30 cellular contexts compared by ENCODE assay signal in the genomic region with DNA sequence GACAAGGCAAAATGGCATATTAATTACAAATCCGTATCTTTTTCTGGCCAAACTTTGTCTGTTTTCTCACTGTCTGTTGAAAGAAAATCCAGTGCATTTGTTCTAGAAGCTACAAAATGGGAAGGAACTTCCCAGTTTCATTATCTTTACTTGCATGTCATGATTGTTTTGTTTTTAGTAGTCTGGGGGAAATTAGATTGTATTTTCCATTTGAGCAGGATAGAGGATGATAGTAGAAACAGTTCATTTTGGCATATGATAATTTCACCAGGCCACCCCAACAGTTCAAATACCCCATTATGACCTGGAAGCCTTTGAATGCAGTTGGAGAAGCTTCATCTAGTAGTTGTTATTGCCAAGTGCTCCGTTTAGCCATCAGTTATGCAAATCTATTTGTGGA.
DNase-seq lines count a peak whose midpoint lies in the region; ATAC-seq, FAIRE-seq and TF ChIP-seq lines count a peak whose summit lies in the region.
"Had no signal": no experiment of that assay in that cellular context is flagged by ENCODE, and none has a peak within 500 bp of the region (broad histone marks: within the 10 kb centered on the region; RNA-seq: fewer than 3 reads in every experiment).

No MANE protein-coding gene starts in this region.

- no peak overlapping the region for H2BK5ac ChIP-seq in mesenchymal stem cell (ENCODE audit: low read depth, low read length, poor library complexity, severe bottlenecking)

- H3K27ac Mint-ChIP-seq in astrocyte (ENCODE audit: unreplicated experiment): peak overlapping the region; percentile 77
- H3K27ac Mint-ChIP-seq: activated naive CD8-positive, alpha-beta T cell treated with anti-CD3 and anti-CD28 coated beads for 36 hours; activated T-helper 2 cell treated with anti-CD3 and anti-CD28 coated beads, Interferon-gamma antibody, Interleukin-2, Interleukin-4, amounts not matched to agents 10 μg/mL and 5 μg/mL and 100 μg/mL, durations not matched to agents 14 hours and 24 hours and 36 hours; GM23338; neural progenitor cell; T-helper 1 cell treated with Interleukin-12 subunit alpha and Interleukin-12 subunit beta and Interleukin-4 antibody, amounts not matched to agents 30 μg/mL and 1 μg/mL, for 36 hours had no signal

- H3K9me3 ChIP-seq in heart left ventricle: no peaks in the 10 kb centered on the region
- no peaks in the 10 kb centered on the region for H3K9me3 ChIP-seq in astrocyte (ENCODE audit: insufficient read depth, low read depth, low read length)
- H3K9me3 ChIP-seq in mesenchymal stem cell (ENCODE audit: control insufficient read depth, low read length): no peaks in the 10 kb centered on the region
- H3K9me3 ChIP-seq in upper lobe of right lung: no peaks in the 10 kb centered on the region
- H3K9me3 ChIP-seq: Caco-2, tibial artery had no signal

- H3K79me1 ChIP-seq in mesenchymal stem cell (replicated peaks; ENCODE audit: low read length, poor library complexity, severe bottlenecking): no peaks in the 10 kb centered on the region

- peak overlapping the region; percentile 74 for H3K9ac ChIP-seq in astrocyte (ENCODE audit: low read length)
- peak overlapping the region; percentile 70 for H3K9ac ChIP-seq in mesenchymal stem cell (ENCODE audit: low read length)
- H3K9ac ChIP-seq: neural progenitor cell had no signal

- peaks cover 52% of the 10 kb centered on the region for H3K4me1 Mint-ChIP-seq in astrocyte (ENCODE audit: low read depth, unreplicated experiment)

- no peak for TF ChIP-seq CTCF in heart left ventricle (IDR thresholded peaks at IDR 0.05)
- TF ChIP-seq CTCF in astrocyte (IDR thresholded peaks at IDR 0.05; ENCODE audit: insufficient read depth, low read depth, low read length): no peak
- no peak for TF ChIP-seq CTCF in upper lobe of right lung (IDR thresholded peaks at IDR 0.05)

- no peak overlapping the region for H2BK15ac ChIP-seq in mesenchymal stem cell (ENCODE audit: low read depth, poor library complexity, severe bottlenecking)

- H2AK5ac ChIP-seq in mesenchymal stem cell (ENCODE audit: low read length, severe bottlenecking): no peak overlapping the region

- ATAC-seq in heart left ventricle (no peak), left cardiac atrium (no peak), upper lobe of right lung (no peak), HG03342 (IDR thresholded peaks at IDR 0.05; ENCODE audit: unreplicated experiment) (no peak)
- ATAC-seq: GM23338, HepG2, left ventricle myocardium superior had no signal

- H3K36me3 Mint-ChIP-seq in astrocyte (ENCODE audit: low read depth, unreplicated experiment): peaks cover 13% of the 10 kb centered on the region

- TF ChIP-seq POLR2A in heart left ventricle (IDR thresholded peaks at IDR 0.05): no peak

- no peak overlapping the region for H3K14ac ChIP-seq in mesenchymal stem cell (ENCODE audit: low read length in 2 of 2)

- no peak overlapping the region for H4K8ac ChIP-seq in mesenchymal stem cell (ENCODE audit: low read length)

- H4K20me1 ChIP-seq in astrocyte (ENCODE audit: insufficient read depth, low read length): peaks cover under 1% of the 10 kb centered on the region

- H3K4me3 ChIP-seq in heart left ventricle (no peak overlapping the region), astrocyte (ENCODE audit: insufficient read depth, low read depth, low read length) (no peak overlapping the region), mesenchymal stem cell (ENCODE audit: insufficient read depth in 1 of 2, low read depth in 1 of 2, low read length in 2 of 2) (peak overlapping the region in 1 of 2 experiments; percentile 62), upper lobe of right lung (no peak overlapping the region)
- H3K4me3 ChIP-seq: GM23338, neural progenitor cell, PC-9, tibial artery had no signal

- H3K36me3 ChIP-seq in heart left ventricle (no peaks in the 10 kb centered on the region), astrocyte (ENCODE audit: insufficient read depth, low read length) (peaks cover 2% of the 10 kb centered on the region), mesenchymal stem cell (ENCODE audit: control insufficient read depth in 1 of 2, insufficient read depth in 2 of 2, low read depth in 1 of 2, low read length in 2 of 2) (peaks cover 0 to 22% of the 10 kb centered on the region in 2 experiments), upper lobe of right lung (no peaks in the 10 kb centered on the region)
- H3K36me3 ChIP-seq: neural progenitor cell, tibial artery, WERI-Rb-1 had no signal

- no peak overlapping the region for H3K18ac ChIP-seq in mesenchymal stem cell (ENCODE audit: low read depth in 1 of 2, low read length in 2 of 2)

- intact Hi-C loops in heart left ventricle (cut with DNase I): no loop called here
- intact Hi-C loops in left cardiac atrium (cut with DNase I): loop anchor here in 1 of 2 donors (5.0 kb wide), 1 partner anchor 34 kb away; no protein-coding TSS in a partner anchor
- intact Hi-C loops in upper lobe of right lung (cut with DNase I): no loop called here

- DNase-seq in heart left ventricle: no peak
- DNase-seq in left cardiac atrium: no peak
- DNase-seq in astrocyte (ENCODE audit: low read depth): no peak
- DNase-seq in mesenchymal stem cell: no peak
- no peak for DNase-seq in upper lobe of right lung
- no peak for DNase-seq in medulla oblongata (ENCODE audit: extremely low spot score)
- no peak for DNase-seq in germinal center (ENCODE audit: low spot score)
- DNase-seq: activated CD4-positive, alpha-beta T cell treated with anti-CD3 and anti-CD28 coated beads, Interleukin-2, amount 50 U/mL, for 1 hour; activated CD8-positive, alpha-beta memory T cell treated with anti-CD3 and anti-CD28 coated beads, Interleukin-2, amount 50 U/mL, for 4 hours; activated naive CD8-positive, alpha-beta T cell treated with anti-CD3 and anti-CD28 coated beads for 36 hours; Caco-2; cortex of kidney; left ventricle myocardium superior; NCI-H1092 treated with DMSO at 0.1 percent for 48 hours; NCI-H2029 treated with DMSO at 0.1 percent for 48 hours; NCI-H345; NCI-H82; PC-9; stimulated activated CD4-positive, alpha-beta T cell treated with anti-CD3 and anti-CD28 coated beads, Interleukin-4, amount 100 ng/mL, for 24 hours; stimulated activated naive CD4-positive, alpha-beta T cell treated with Interleukin-2 at 50 U/mL for 16 hours; tibial artery; WERI-Rb-1 had no signal

- H3K4me2 ChIP-seq in astrocyte (ENCODE audit: low read length): peak overlapping the region; percentile 72
- H3K4me2 ChIP-seq in mesenchymal stem cell (ENCODE audit: low read length, poor library complexity, severe bottlenecking): no peak overlapping the region
- H3K4me2 ChIP-seq: GM23338, neural progenitor cell, PC-9 had no signal

- FAIRE-seq in astrocyte (lab: Jason Lieb, UNC): no peak
- FAIRE-seq: A204.1, endometrium, HepG2 had no signal

- H3K27me3 Mint-ChIP-seq in astrocyte (ENCODE audit: low read depth, unreplicated experiment): no peaks in the 10 kb centered on the region
- H3K27me3 Mint-ChIP-seq: activated naive CD8-positive, alpha-beta T cell treated with anti-CD3 and anti-CD28 coated beads for 36 hours had no signal

- H2AFZ ChIP-seq in astrocyte (ENCODE audit: low read depth, low read length): no peak overlapping the region
- H2AFZ ChIP-seq in mesenchymal stem cell (ENCODE audit: low read depth, low read length): no peak overlapping the region
- H2AFZ ChIP-seq: GM23338, neural progenitor cell, PC-9 had no signal

- H3K23ac ChIP-seq in mesenchymal stem cell (ENCODE audit: low read length in 2 of 2): no peak overlapping the region

- H3K4me3 Mint-ChIP-seq in astrocyte (ENCODE audit: unreplicated experiment): peak overlapping the region; percentile 47
- H3K4me3 Mint-ChIP-seq: activated naive CD8-positive, alpha-beta T cell treated with anti-CD3 and anti-CD28 coated beads for 36 hours; GM23338; neural progenitor cell; T-helper 1 cell treated with Interleukin-12 subunit alpha and Interleukin-12 subunit beta and Interleukin-4 antibody, amounts not matched to agents 30 μg/mL and 1 μg/mL, for 36 hours had no signal

- H3K27me3 ChIP-seq in heart left ventricle (no peaks in the 10 kb centered on the region), astrocyte (ENCODE audit: insufficient read depth, low read length) (no peaks in the 10 kb centered on the region), mesenchymal stem cell (ENCODE audit: control insufficient read depth in 1 of 2, insufficient read depth in 1 of 2, low read length in 2 of 2) (no peaks in the 10 kb centered on the region), upper lobe of right lung (no peaks in the 10 kb centered on the region)
- H3K27me3 ChIP-seq: neural progenitor cell, tibial artery had no signal

- H2BK12ac ChIP-seq in mesenchymal stem cell (ENCODE audit: low read length in 2 of 2): no peak overlapping the region

- 30 to 44% (median 36%) methylated on average over 2 of the region's 2 CpGs for WGBS in heart left ventricle, 4 donors
- WGBS in mesenchymal stem cell: 100% methylated on average over 2 of the region's 2 CpGs

- peaks cover 0 to 62% (median 37%) of the 10 kb centered on the region in 12 donors for H3K4me1 ChIP-seq in heart left ventricle
- peaks cover 49% of the 10 kb centered on the region for H3K4me1 ChIP-seq in astrocyte (ENCODE audit: insufficient read depth, low read length)
- H3K4me1 ChIP-seq in mesenchymal stem cell (ENCODE audit: control insufficient read depth, insufficient read depth, low read depth, low read length): peaks cover 23% of the 10 kb centered on the region
- peaks cover 36% of the 10 kb centered on the region for H3K4me1 ChIP-seq in upper lobe of right lung
- H3K4me1 ChIP-seq: neural progenitor cell had no signal

- no peaks in the 10 kb centered on the region for H3K9me3 Mint-ChIP-seq in astrocyte (ENCODE audit: unreplicated experiment)

- H4K91ac ChIP-seq in mesenchymal stem cell (ENCODE audit: low read length): no peak overlapping the region

- H3K4ac ChIP-seq in mesenchymal stem cell (ENCODE audit: low read depth in 1 of 2, low read length in 2 of 2): no peak overlapping the region

- H3K27ac ChIP-seq in heart left ventricle (peak overlapping the region; percentile 7 to 92 (median 46)), astrocyte (ENCODE audit: low read depth, low read length) (peak overlapping the region; percentile 94), mesenchymal stem cell (ENCODE audit: low read length, poor library complexity, severe bottlenecking) (peak overlapping the region; percentile 55), upper lobe of right lung (peak overlapping the region; percentile 39)
- H3K27ac ChIP-seq: neural progenitor cell, PC-9, tibial artery, WERI-Rb-1 had no signal

- no peak overlapping the region for H2BK120ac ChIP-seq in mesenchymal stem cell (ENCODE audit: low read depth, low read length)

- peaks cover 67% of the 10 kb centered on the region for H3K79me2 ChIP-seq in astrocyte (ENCODE audit: insufficient read depth, low read length)

Comparison
In these comparisons a context has a peak if more than half of its experiments do, and no peak if none do; other contexts are left out.
1. H3K27ac ChIP-seq: peak in every context shown above with its lines; median percentile 94 in astrocyte; 55 in mesenchymal stem cell; 46 in heart left ventricle; 39 in upper lobe of right lung.